Comparison of ENCODE assay signal across 1 cellular context in the genomic region with DNA sequence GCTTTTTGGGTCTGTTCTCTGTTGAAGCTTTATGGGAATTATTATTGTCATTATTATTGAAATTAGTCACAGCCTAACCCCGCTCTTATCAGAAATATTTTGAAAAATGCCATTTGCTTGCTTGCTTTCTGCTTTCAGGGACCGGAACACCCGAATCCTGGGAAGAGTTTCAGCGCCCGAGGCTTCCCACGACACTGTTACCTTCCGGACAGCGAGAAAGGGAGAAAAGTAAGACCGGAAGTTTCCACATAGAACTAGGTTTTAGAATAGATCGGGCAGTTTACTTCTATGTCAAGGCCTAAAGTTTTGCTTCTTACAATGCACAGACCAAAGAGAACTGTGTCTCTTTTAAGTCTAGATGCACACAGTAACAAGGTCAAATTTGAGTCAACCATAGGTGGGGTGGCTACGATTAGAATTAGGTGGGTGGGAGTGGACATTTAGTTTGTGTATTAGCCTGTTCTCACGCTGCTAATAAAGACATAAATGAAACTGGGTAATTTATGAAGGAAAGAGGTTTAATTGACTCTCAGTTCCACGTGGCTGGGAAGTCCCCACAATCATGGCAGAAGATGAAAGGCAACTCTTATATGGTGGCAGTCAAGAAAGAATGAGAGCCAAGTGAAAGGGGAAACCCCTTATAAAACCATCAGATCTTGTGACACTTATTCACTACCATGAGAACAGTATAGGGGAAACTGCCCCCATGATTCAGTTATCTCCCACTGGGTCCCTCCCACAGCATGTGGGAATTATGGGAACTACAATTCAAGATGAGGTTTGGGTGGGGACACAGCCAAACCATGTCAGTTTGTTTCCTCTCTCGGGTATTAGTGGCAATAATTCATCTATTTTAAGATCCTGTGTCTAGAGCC.
A peak's percentile ranks its signal among the peaks of the same experiment; 100 is the strongest.
TF ChIP-seq lines count a peak whose summit lies in the region.

No MANE protein-coding gene starts in this region.

TF ChIP-seq in GM12878, 131 proteins besides CTCF, POLR2A, EP300 and RAD21 (continued from another document and continues in another):
- TF ChIP-seq, protein P1, sequence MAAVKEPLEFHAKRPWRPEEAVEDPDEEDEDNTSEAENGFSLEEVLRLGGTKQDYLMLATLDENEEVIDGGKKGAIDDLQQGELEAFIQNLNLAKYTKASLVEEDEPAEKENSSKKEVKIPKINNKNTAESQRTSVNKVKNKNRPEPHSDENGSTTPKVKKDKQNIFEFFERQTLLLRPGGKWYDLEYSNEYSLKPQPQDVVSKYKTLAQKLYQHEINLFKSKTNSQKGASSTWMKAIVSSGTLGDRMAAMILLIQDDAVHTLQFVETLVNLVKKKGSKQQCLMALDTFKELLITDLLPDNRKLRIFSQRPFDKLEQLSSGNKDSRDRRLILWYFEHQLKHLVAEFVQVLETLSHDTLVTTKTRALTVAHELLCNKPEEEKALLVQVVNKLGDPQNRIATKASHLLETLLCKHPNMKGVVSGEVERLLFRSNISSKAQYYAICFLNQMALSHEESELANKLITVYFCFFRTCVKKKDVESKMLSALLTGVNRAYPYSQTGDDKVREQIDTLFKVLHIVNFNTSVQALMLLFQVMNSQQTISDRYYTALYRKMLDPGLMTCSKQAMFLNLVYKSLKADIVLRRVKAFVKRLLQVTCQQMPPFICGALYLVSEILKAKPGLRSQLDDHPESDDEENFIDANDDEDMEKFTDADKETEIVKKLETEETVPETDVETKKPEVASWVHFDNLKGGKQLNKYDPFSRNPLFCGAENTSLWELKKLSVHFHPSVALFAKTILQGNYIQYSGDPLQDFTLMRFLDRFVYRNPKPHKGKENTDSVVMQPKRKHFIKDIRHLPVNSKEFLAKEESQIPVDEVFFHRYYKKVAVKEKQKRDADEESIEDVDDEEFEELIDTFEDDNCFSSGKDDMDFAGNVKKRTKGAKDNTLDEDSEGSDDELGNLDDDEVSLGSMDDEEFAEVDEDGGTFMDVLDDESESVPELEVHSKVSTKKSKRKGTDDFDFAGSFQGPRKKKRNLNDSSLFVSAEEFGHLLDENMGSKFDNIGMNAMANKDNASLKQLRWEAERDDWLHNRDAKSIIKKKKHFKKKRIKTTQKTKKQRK (IDR thresholded peaks at IDR 0.05; ENCODE audit: low read depth, low read length), result no peak
- TF ChIP-seq SMC3 (IDR thresholded peaks at IDR 0.05; ENCODE audit: borderline replicate concordance, low read length) (0 out of 2 replicates have a peak, but pooled peaks have one; percentile 9), JUNB (IDR thresholded peaks at IDR 0.05) (peak; percentile 63), ZNF622 (IDR thresholded peaks at IDR 0.05) (no peak), NFXL1 (IDR thresholded peaks at IDR 0.05; ENCODE audit: borderline replicate concordance) (no peak), NR2C1 (IDR thresholded peaks at IDR 0.05) (no peak), HDAC6 (IDR thresholded peaks at IDR 0.05; ENCODE audit: unreplicated experiment) (no peak), SUPT20H (IDR thresholded peaks at IDR 0.05; ENCODE audit: borderline replicate concordance, control insufficient read depth, low read depth, low read length) (no peak), MTA3 (IDR thresholded peaks at IDR 0.05; ENCODE audit: borderline replicate concordance, low read length) (0 out of 2 replicates have a peak, but pooled peaks have one; percentile 77), JUND (IDR thresholded peaks at IDR 0.05; ENCODE audit: low read depth, low read length) (0 out of 2 replicates have a peak, but pooled peaks have one; percentile 42), ZNF207 (IDR thresholded peaks at IDR 0.05; ENCODE audit: borderline replicate concordance) (0 out of 2 replicates have a peak, but pooled peaks have one; percentile 28), TCF7 (IDR thresholded peaks at IDR 0.05; ENCODE audit: borderline replicate concordance) (peak; percentile 94), MEF2B (IDR thresholded peaks at IDR 0.05; ENCODE audit: partially characterized antibody, poor library complexity, severe bottlenecking) (peak; percentile 100), RFX5 (IDR thresholded peaks at IDR 0.05; ENCODE audit: low read depth, low read length) (no peak), YY1 (IDR thresholded peaks at IDR 0.05; ENCODE audit: low read depth, low read length) (peak; percentile 68; the same call in 1 of the 2 replicates), PML (IDR thresholded peaks at IDR 0.05; ENCODE audit: low read length) (peak; percentile 69; the same call in 1 of the 2 replicates), POLR2AphosphoS2 (IDR thresholded peaks at IDR 0.05; ENCODE audit: low read depth, low read length) (no peak), CHD2 (IDR thresholded peaks at IDR 0.05; ENCODE audit: borderline replicate concordance, low read depth, low read length) (no peak; the same call in 1 of the 2 replicates), HDGF (IDR thresholded peaks at IDR 0.05) (no peak), NR2C2 (IDR thresholded peaks at IDR 0.05; ENCODE audit: borderline replicate concordance, control insufficient read depth, insufficient read length, low read depth) (no peak), ETV6 (conservative IDR thresholded peaks at IDR 0.05 in 1 of 2, IDR thresholded peaks at IDR 0.05 in 1 of 2; ENCODE audit: borderline replicate concordance in 1 of 2, low read depth in 1 of 2) (peak in 1 of 2 experiments; percentile 84; a peak in 2 of 4 replicates), ZSCAN29 (IDR thresholded peaks at IDR 0.05) (0 out of 2 replicates have a peak, but pooled peaks have one; percentile 57), POU2F2 (IDR thresholded peaks at IDR 0.05; ENCODE audit: borderline replicate concordance, low read depth, low read length) (peak; percentile 52; the same call in 1 of the 3 replicates), HCFC1 (IDR thresholded peaks at IDR 0.05; ENCODE audit: low read length) (no peak), ZNF384 (IDR thresholded peaks at IDR 0.05; ENCODE audit: borderline replicate concordance, low read depth, low read length) (no peak)
- TF ChIP-seq, protein P2, sequence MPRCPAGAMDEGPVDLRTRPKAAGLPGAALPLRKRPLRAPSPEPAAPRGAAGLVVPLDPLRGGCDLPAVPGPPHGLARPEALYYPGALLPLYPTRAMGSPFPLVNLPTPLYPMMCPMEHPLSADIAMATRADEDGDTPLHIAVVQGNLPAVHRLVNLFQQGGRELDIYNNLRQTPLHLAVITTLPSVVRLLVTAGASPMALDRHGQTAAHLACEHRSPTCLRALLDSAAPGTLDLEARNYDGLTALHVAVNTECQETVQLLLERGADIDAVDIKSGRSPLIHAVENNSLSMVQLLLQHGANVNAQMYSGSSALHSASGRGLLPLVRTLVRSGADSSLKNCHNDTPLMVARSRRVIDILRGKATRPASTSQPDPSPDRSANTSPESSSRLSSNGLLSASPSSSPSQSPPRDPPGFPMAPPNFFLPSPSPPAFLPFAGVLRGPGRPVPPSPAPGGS (IDR thresholded peaks at IDR 0.05; ENCODE audit: borderline replicate concordance, insufficient read depth, low read depth, low read length, poor library complexity, severe bottlenecking), result peak; percentile 98
- TF ChIP-seq, protein P3, sequence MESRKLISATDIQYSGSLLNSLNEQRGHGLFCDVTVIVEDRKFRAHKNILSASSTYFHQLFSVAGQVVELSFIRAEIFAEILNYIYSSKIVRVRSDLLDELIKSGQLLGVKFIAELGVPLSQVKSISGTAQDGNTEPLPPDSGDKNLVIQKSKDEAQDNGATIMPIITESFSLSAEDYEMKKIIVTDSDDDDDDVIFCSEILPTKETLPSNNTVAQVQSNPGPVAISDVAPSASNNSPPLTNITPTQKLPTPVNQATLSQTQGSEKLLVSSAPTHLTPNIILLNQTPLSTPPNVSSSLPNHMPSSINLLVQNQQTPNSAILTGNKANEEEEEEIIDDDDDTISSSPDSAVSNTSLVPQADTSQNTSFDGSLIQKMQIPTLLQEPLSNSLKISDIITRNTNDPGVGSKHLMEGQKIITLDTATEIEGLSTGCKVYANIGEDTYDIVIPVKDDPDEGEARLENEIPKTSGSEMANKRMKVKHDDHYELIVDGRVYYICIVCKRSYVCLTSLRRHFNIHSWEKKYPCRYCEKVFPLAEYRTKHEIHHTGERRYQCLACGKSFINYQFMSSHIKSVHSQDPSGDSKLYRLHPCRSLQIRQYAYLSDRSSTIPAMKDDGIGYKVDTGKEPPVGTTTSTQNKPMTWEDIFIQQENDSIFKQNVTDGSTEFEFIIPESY (IDR thresholded peaks at IDR 0.05), result no peak
- TF ChIP-seq, protein P4, sequence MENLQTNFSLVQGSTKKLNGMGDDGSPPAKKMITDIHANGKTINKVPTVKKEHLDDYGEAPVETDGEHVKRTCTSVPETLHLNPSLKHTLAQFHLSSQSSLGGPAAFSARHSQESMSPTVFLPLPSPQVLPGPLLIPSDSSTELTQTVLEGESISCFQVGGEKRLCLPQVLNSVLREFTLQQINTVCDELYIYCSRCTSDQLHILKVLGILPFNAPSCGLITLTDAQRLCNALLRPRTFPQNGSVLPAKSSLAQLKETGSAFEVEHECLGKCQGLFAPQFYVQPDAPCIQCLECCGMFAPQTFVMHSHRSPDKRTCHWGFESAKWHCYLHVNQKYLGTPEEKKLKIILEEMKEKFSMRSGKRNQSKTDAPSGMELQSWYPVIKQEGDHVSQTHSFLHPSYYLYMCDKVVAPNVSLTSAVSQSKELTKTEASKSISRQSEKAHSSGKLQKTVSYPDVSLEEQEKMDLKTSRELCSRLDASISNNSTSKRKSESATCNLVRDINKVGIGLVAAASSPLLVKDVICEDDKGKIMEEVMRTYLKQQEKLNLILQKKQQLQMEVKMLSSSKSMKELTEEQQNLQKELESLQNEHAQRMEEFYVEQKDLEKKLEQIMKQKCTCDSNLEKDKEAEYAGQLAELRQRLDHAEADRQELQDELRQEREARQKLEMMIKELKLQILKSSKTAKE (IDR thresholded peaks at IDR 0.05; ENCODE audit: low read depth, poor library complexity, severe bottlenecking), result peak; percentile 82
- TF ChIP-seq, protein P5, sequence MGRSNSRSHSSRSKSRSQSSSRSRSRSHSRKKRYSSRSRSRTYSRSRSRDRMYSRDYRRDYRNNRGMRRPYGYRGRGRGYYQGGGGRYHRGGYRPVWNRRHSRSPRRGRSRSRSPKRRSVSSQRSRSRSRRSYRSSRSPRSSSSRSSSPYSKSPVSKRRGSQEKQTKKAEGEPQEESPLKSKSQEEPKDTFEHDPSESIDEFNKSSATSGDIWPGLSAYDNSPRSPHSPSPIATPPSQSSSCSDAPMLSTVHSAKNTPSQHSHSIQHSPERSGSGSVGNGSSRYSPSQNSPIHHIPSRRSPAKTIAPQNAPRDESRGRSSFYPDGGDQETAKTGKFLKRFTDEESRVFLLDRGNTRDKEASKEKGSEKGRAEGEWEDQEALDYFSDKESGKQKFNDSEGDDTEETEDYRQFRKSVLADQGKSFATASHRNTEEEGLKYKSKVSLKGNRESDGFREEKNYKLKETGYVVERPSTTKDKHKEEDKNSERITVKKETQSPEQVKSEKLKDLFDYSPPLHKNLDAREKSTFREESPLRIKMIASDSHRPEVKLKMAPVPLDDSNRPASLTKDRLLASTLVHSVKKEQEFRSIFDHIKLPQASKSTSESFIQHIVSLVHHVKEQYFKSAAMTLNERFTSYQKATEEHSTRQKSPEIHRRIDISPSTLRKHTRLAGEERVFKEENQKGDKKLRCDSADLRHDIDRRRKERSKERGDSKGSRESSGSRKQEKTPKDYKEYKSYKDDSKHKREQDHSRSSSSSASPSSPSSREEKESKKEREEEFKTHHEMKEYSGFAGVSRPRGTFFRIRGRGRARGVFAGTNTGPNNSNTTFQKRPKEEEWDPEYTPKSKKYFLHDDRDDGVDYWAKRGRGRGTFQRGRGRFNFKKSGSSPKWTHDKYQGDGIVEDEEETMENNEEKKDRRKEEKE (IDR thresholded peaks at IDR 0.05), result no peak
- TF ChIP-seq, protein P6, sequence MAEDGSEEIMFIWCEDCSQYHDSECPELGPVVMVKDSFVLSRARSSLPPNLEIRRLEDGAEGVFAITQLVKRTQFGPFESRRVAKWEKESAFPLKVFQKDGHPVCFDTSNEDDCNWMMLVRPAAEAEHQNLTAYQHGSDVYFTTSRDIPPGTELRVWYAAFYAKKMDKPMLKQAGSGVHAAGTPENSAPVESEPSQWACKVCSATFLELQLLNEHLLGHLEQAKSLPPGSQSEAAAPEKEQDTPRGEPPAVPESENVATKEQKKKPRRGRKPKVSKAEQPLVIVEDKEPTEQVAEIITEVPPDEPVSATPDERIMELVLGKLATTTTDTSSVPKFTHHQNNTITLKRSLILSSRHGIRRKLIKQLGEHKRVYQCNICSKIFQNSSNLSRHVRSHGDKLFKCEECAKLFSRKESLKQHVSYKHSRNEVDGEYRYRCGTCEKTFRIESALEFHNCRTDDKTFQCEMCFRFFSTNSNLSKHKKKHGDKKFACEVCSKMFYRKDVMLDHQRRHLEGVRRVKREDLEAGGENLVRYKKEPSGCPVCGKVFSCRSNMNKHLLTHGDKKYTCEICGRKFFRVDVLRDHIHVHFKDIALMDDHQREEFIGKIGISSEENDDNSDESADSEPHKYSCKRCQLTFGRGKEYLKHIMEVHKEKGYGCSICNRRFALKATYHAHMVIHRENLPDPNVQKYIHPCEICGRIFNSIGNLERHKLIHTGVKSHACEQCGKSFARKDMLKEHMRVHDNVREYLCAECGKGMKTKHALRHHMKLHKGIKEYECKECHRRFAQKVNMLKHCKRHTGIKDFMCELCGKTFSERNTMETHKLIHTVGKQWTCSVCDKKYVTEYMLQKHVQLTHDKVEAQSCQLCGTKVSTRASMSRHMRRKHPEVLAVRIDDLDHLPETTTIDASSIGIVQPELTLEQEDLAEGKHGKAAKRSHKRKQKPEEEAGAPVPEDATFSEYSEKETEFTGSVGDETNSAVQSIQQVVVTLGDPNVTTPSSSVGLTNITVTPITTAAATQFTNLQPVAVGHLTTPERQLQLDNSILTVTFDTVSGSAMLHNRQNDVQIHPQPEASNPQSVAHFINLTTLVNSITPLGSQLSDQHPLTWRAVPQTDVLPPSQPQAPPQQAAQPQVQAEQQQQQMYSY (CRISPR knock-in tag; IDR thresholded peaks at IDR 0.05), result no peak
- TF ChIP-seq, protein P7, sequence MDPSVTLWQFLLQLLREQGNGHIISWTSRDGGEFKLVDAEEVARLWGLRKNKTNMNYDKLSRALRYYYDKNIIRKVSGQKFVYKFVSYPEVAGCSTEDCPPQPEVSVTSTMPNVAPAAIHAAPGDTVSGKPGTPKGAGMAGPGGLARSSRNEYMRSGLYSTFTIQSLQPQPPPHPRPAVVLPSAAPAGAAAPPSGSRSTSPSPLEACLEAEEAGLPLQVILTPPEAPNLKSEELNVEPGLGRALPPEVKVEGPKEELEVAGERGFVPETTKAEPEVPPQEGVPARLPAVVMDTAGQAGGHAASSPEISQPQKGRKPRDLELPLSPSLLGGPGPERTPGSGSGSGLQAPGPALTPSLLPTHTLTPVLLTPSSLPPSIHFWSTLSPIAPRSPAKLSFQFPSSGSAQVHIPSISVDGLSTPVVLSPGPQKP (IDR thresholded peaks at IDR 0.05; ENCODE audit: low read depth, low read length), result 0 out of 2 replicates have a peak, but pooled peaks have one; percentile 52
- TF ChIP-seq, protein P8, sequence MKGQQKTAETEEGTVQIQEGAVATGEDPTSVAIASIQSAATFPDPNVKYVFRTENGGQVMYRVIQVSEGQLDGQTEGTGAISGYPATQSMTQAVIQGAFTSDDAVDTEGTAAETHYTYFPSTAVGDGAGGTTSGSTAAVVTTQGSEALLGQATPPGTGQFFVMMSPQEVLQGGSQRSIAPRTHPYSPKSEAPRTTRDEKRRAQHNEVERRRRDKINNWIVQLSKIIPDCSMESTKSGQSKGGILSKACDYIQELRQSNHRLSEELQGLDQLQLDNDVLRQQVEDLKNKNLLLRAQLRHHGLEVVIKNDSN (IDR thresholded peaks at IDR 0.05; ENCODE audit: borderline replicate concordance, extremely low read length, insufficient read depth, low read depth, low read length), result no peak
